ENCODE assay signal across 8 cellular contexts in genomic region chr6:85677243-85677956, GRCh38. TPM values are rescaled to one million over a fixed set of nuclear protein-coding genes. Genes with fewer than 3 reads are reported as not detected.
A peak's percentile ranks its signal among the peaks of the same experiment; 100 is the strongest.
DNase-seq lines count a peak whose midpoint lies in the region; ATAC-seq and TF ChIP-seq lines count a peak whose summit lies in the region.

No MANE protein-coding gene starts in this region.

- no peaks in the 10 kb centered on the region for H3K9me3 ChIP-seq in DOHH2 (ENCODE audit: control insufficient read depth, insufficient read depth, low read length)

- H3K4me3 ChIP-seq in DOHH2 (ENCODE audit: low read length) (peak overlapping the region; percentile 91), KMS-11 (IDR thresholded peaks at IDR 0.05; ENCODE audit: insufficient read depth, low read depth, low read length) (no peak overlapping the region), brain microvascular endothelial cell (ENCODE audit: low read depth, low read length) (peak overlapping the region; percentile 92)

- H3K4me2 ChIP-seq in DOHH2 (ENCODE audit: low read length) (peak overlapping the region; percentile 67), KMS-11 (peak overlapping the region; percentile 79)

- H3K79me2 ChIP-seq in DOHH2 (ENCODE audit: control insufficient read depth, low read length) (peaks cover 87% of the 10 kb centered on the region), KMS-11 (ENCODE audit: insufficient read depth, low read depth) (peaks cover 49% of the 10 kb centered on the region)

- H3F3A ChIP-seq in DOHH2 (ENCODE audit: control insufficient read depth, insufficient read depth): peaks cover 60% of the 10 kb centered on the region

- DNase-seq in brain microvascular endothelial cell: no peak
- DNase-seq in lung microvascular endothelial cell (ENCODE audit: low read depth in 2 of 2): peak; percentile 48 to 52
- no peak for DNase-seq in type B pancreatic cell (ENCODE audit: extremely low spot score, unreplicated experiment)

- peaks cover 40% of the 10 kb centered on the region for H3K4me1 Mint-ChIP-seq in type B pancreatic cell (ENCODE audit: unreplicated experiment)

- H3K27me3 Mint-ChIP-seq in type B pancreatic cell: peaks cover 5% of the 10 kb centered on the region

- peaks cover 42% of the 10 kb centered on the region for H3K36me3 Mint-ChIP-seq in type B pancreatic cell

- H3K4me1 ChIP-seq in DOHH2 (ENCODE audit: control insufficient read depth, low read length) (peaks cover 52% of the 10 kb centered on the region), KMS-11 (ENCODE audit: low read depth, poor library complexity, severe bottlenecking) (peaks cover 37% of the 10 kb centered on the region)

- peak overlapping the region; percentile 97 for H3K9ac ChIP-seq in KMS-11

- H3K27ac ChIP-seq in DOHH2 (ENCODE audit: low read depth, low read length): peak overlapping the region; percentile 86
- peak overlapping the region; percentile 97 for H3K27ac ChIP-seq in KMS-11
- peak overlapping the region; percentile 73 for H3K27ac ChIP-seq in brain microvascular endothelial cell

- no peaks in the 10 kb centered on the region for H3K9me2 ChIP-seq in DOHH2 (replicated peaks; ENCODE audit: control insufficient read depth, low read length)

- ATAC-seq in GM19455 (IDR thresholded peaks at IDR 0.05; ENCODE audit: unreplicated experiment): no peak
- ATAC-seq in HG03045 (IDR thresholded peaks at IDR 0.05; ENCODE audit: unreplicated experiment): no peak
- ATAC-seq in GM18907 (IDR thresholded peaks at IDR 0.05; ENCODE audit: unreplicated experiment): no peak

- no peaks in the 10 kb centered on the region for H3K9me3 Mint-ChIP-seq in type B pancreatic cell

- no peak overlapping the region for H2AFZ ChIP-seq in KMS-11 (ENCODE audit: low read depth)

- H3K27ac Mint-ChIP-seq in type B pancreatic cell: peak overlapping the region; percentile 99

- in situ Hi-C loops in brain microvascular endothelial cell (cut with HindIII; ENCODE audit: low pct_ligation_motif_present, low sequenced_read_pairs): no loop called here

- H4K20me1 ChIP-seq in DOHH2 (ENCODE audit: control insufficient read depth, insufficient read depth, low read depth, low read length) (peaks cover 28% of the 10 kb centered on the region), KMS-11 (ENCODE audit: insufficient read depth) (peaks cover 28% of the 10 kb centered on the region)

- peak overlapping the region; percentile 99 for H3K4me3 Mint-ChIP-seq in type B pancreatic cell

- TF ChIP-seq CTCF in DOHH2 (IDR thresholded peaks at IDR 0.05; ENCODE audit: low read depth, low read length, poor library complexity, severe bottlenecking) (peak; percentile 34), KMS-11 (conservative IDR thresholded peaks at IDR 0.05; ENCODE audit: low read depth, low read length) (no peak), brain microvascular endothelial cell (IDR thresholded peaks at IDR 0.05; ENCODE audit: low read depth, low read length, missing control alignments) (peak; percentile 25), type B pancreatic cell (conservative IDR thresholded peaks at IDR 0.05) (peak; percentile 26)

- H3K36me3 ChIP-seq in DOHH2 (ENCODE audit: control insufficient read depth, low read length): peaks cover 68% of the 10 kb centered on the region
- no peaks in the 10 kb centered on the region; the same call in 1 of the 2 replicates for H3K36me3 ChIP-seq in KMS-11 (ENCODE audit: insufficient read depth)
- peaks cover 29% of the 10 kb centered on the region for H3K36me3 ChIP-seq in brain microvascular endothelial cell (replicated peaks)

- H3K27me3 ChIP-seq in DOHH2 (ENCODE audit: control insufficient read depth, low read length) (no peaks in the 10 kb centered on the region), KMS-11 (ENCODE audit: insufficient read depth, low read depth) (no peaks in the 10 kb centered on the region), brain microvascular endothelial cell (replicated peaks) (no peaks in the 10 kb centered on the region)

RNA-seq across cellular contexts. Expression of gene SYNCRIP, which starts 34.7 kb away (rescaled TPM):
- total RNA-seq in lung microvascular endothelial cell (40.5 and 43.5 TPM in 2 replicates), type B pancreatic cell (ENCODE audit: low replicate concordance) (116 and 117 TPM in 2 replicates)

Comparison
In these comparisons a context has a peak if more than half of its experiments do, and no peak if none do; other contexts are left out.
1. DNase-seq: peak in lung microvascular endothelial cell (2 of 2); none in brain microvascular endothelial cell (single experiment) and type B pancreatic cell (single experiment).
2. Peak in every context shown above with its lines, with median percentiles within 50 percentile points of each other: H3K27ac ChIP-seq.